Comparison of ENCODE assay signal across 8 cellular contexts in genomic region chr16:84514874-84515835, GRCh38. TPM values are rescaled to one million over a fixed set of nuclear protein-coding genes. Genes with fewer than 3 reads are reported as not detected.
A peak's percentile ranks its signal among the peaks of the same experiment; 100 is the strongest.
DNase-seq lines count a peak whose midpoint lies in the region; ATAC-seq lines count a peak whose summit lies in the region.

No MANE protein-coding gene starts in this region.

- H3K36me3 Mint-ChIP-seq in T-helper 1 cell treated with Interleukin-12 subunit alpha and Interleukin-12 subunit beta and Interleukin-4 antibody, amounts not matched to agents 30 μg/mL and 1 μg/mL, for 36 hours (ENCODE audit: low read depth): peaks cover 25% of the 10 kb centered on the region
- H3K36me3 Mint-ChIP-seq in activated naive CD8-positive, alpha-beta T cell treated with anti-CD3 and anti-CD28 coated beads, Interleukin-2, amount 10 ng/mL, durations not matched to agents 7 days and 5 days: peaks cover 41% of the 10 kb centered on the region

- H3K4me1 Mint-ChIP-seq in T-helper 1 cell treated with Interleukin-12 subunit alpha and Interleukin-12 subunit beta and Interleukin-4 antibody, amounts not matched to agents 30 μg/mL and 1 μg/mL, for 36 hours (ENCODE audit: low read depth): peaks cover 70% of the 10 kb centered on the region
- peaks cover 77% of the 10 kb centered on the region for H3K4me1 Mint-ChIP-seq in activated naive CD8-positive, alpha-beta T cell treated with anti-CD3 and anti-CD28 coated beads, Interleukin-2, amount 10 ng/mL, durations not matched to agents 7 days and 5 days

- H3K4me3 Mint-ChIP-seq in T-helper 1 cell treated with Interleukin-12 subunit alpha and Interleukin-12 subunit beta and Interleukin-4 antibody, amounts not matched to agents 30 μg/mL and 1 μg/mL, for 36 hours: peak overlapping the region; percentile 62
- peak overlapping the region; percentile 77 for H3K4me3 Mint-ChIP-seq in activated naive CD8-positive, alpha-beta T cell treated with anti-CD3 and anti-CD28 coated beads, Interleukin-2, amount 10 ng/mL, durations not matched to agents 7 days and 5 days

- peak overlapping the region; percentile 99 for H3K27ac Mint-ChIP-seq in T-helper 1 cell treated with Interleukin-12 subunit alpha and Interleukin-12 subunit beta and Interleukin-4 antibody, amounts not matched to agents 30 μg/mL and 1 μg/mL, for 36 hours
- H3K27ac Mint-ChIP-seq in activated naive CD8-positive, alpha-beta T cell treated with anti-CD3 and anti-CD28 coated beads, Interleukin-2, amount 10 ng/mL, durations not matched to agents 7 days and 5 days: peak overlapping the region; percentile 98

- peak; percentile 79 for ATAC-seq in HG03342 (IDR thresholded peaks at IDR 0.05; ENCODE audit: unreplicated experiment)
- ATAC-seq in activated naive CD8-positive, alpha-beta T cell treated with anti-CD3 and anti-CD28 coated beads, Interleukin-2, amount 10 ng/mL, durations not matched to agents 7 days and 5 days (ENCODE audit: low read depth): peak; percentile 87

- POLR2A ChIA-PET in activated naive CD8-positive, alpha-beta T cell treated with anti-CD3 and anti-CD28 coated beads, Interleukin-2, amount 10 ng/mL, durations not matched to agents 7 days and 5 days (lab: Charles Lee): interaction anchor here (0.6 to 5.7 kb wide), 17 partner anchors 9 to 328 kb away, joined by 3 to 94 read pairs (median 5); partner anchors contain the start of genes COTL1 and TAF1C

- no peaks in the 10 kb centered on the region for H3K9me3 Mint-ChIP-seq in T-helper 1 cell treated with Interleukin-12 subunit alpha and Interleukin-12 subunit beta and Interleukin-4 antibody, amounts not matched to agents 30 μg/mL and 1 μg/mL, for 36 hours
- H3K9me3 Mint-ChIP-seq in activated naive CD8-positive, alpha-beta T cell treated with anti-CD3 and anti-CD28 coated beads, Interleukin-2, amount 10 ng/mL, durations not matched to agents 7 days and 5 days: no peaks in the 10 kb centered on the region

- DNase-seq in NCI-H82 (lab: John Stamatoyannopoulos, UW) (peak; percentile 21), NCI-H82 treated with DMSO at 0.1 percent for 48 hours (lab: John Stamatoyannopoulos, UW; ENCODE audit: unreplicated experiment) (no peak), H4 (ENCODE audit: low spot score) (no peak), NCI-H128 (lab: John Stamatoyannopoulos, UW; ENCODE audit: unreplicated experiment) (no peak)
- peak; percentile 83 for DNase-seq in activated naive CD8-positive, alpha-beta T cell treated with anti-CD3 and anti-CD28 coated beads, Interleukin-2, amount 10 ng/mL, durations not matched to agents 7 days and 5 days
- peak; percentile 89 for DNase-seq in stimulated activated CD4-positive, alpha-beta T cell treated with anti-CD3 and anti-CD28 coated beads, Interleukin-15, amount 100 ng/mL, for 24 hours

- H3K27me3 Mint-ChIP-seq in T-helper 1 cell treated with Interleukin-12 subunit alpha and Interleukin-12 subunit beta and Interleukin-4 antibody, amounts not matched to agents 30 μg/mL and 1 μg/mL, for 36 hours (ENCODE audit: low read depth): peaks cover 3% of the 10 kb centered on the region
- H3K27me3 Mint-ChIP-seq in activated naive CD8-positive, alpha-beta T cell treated with anti-CD3 and anti-CD28 coated beads, Interleukin-2, amount 10 ng/mL, durations not matched to agents 7 days and 5 days: no peaks in the 10 kb centered on the region

RNA-seq across cellular contexts. Expression of gene MEAK7, which starts 10.7 kb away (rescaled TPM):
- 10 to 100 TPM; 95.7 to 98.3 TPM for total RNA-seq in activated naive CD8-positive, alpha-beta T cell treated with anti-CD3 and anti-CD28 coated beads, Interleukin-2, amount 10 ng/mL, durations not matched to agents 7 days and 5 days
- 5.3 and 5.5 TPM in 2 replicates for total RNA-seq in H4 (2014; rRNA removed; shearing (Covaris generic))

Comparison
In these comparisons a context has a peak if more than half of its experiments do, and no peak if none do; other contexts are left out.
1. DNase-seq: peak in NCI-H82 (single experiment), activated naive CD8-positive, alpha-beta T cell treated with anti-CD3 and anti-CD28 coated beads, Interleukin-2, amount 10 ng/mL, durations not matched to agents 7 days and 5 days (single experiment) and stimulated activated CD4-positive, alpha-beta T cell treated with anti-CD3 and anti-CD28 coated beads, Interleukin-15, amount 100 ng/mL, for 24 hours (single experiment); none in NCI-H82 treated with DMSO at 0.1 percent for 48 hours (single experiment), H4 (single experiment) and NCI-H128 (single experiment).
2. RNA of gene MEAK7, which starts 10.7 kb away (total RNA-seq): 95.7 to 98.3 TPM in activated naive CD8-positive, alpha-beta T cell treated with anti-CD3 and anti-CD28 coated beads, Interleukin-2, amount 10 ng/mL, durations not matched to agents 7 days and 5 days; 5.3 to 5.5 TPM in H4; every median in the first group is over 10 times any median in the second.